ENCODE assay signal across 26 cellular contexts in the genomic region with DNA sequence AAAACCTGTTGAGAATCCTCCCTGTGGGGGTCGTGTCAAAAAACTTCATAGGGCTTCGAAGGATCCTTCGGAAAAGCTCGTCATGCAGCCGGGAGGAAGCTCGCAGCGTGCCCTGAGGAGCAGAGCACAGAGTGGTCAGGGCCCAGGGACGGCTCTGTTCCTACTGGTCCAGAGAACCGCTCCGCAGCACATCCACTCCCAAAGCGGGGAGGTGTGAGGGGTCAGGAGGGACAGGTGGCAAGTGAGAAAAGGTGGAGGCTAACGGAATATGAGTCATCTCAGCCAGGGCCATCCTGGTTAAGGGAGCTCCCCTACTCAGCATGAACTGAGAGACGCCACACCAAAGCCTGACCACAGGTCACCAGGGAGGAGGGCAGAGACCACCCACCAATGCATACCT.
DNase-seq lines count a peak whose midpoint lies in the region; ATAC-seq, FAIRE-seq and TF ChIP-seq lines count a peak whose summit lies in the region.
"Had no signal": no experiment of that assay in that cellular context is flagged by ENCODE, and none has a peak within 500 bp of the region (broad histone marks: within the 10 kb centered on the region; RNA-seq: fewer than 3 reads in every experiment).

No MANE protein-coding gene starts in this region.

- no peak overlapping the region for H3K4me3 ChIP-seq in H1 (ENCODE audit: extremely low read depth in 1 of 4, insufficient read depth in 2 of 4, low read depth in 3 of 4, low read length in 4 of 4)
- no peak overlapping the region for H3K4me3 ChIP-seq in neuronal stem cell (ENCODE audit: low read length in 2 of 2)
- no peak overlapping the region for H3K4me3 ChIP-seq in breast epithelium
- no peak overlapping the region for H3K4me3 ChIP-seq in naive thymus-derived CD4-positive, alpha-beta T cell (ENCODE audit: low read length)
- H3K4me3 ChIP-seq: A549; BLaER1 treated with 17β-estradiol and CSF1 and Interleukin-3, amounts not matched to agents 10 nM and 100 nM; GM12878; GM23248 had no signal

- H3K18ac ChIP-seq in H9 (ENCODE audit: insufficient read length, low read depth, low read length) (no peak overlapping the region), H1 (ENCODE audit: extremely low read depth, low read length) (no peak overlapping the region), neuronal stem cell (ENCODE audit: low read length) (no peak overlapping the region)

- H3K23ac ChIP-seq in H9 (ENCODE audit: insufficient read length, low read depth, low read length): no peak overlapping the region
- no peak overlapping the region for H3K23ac ChIP-seq in H1 (ENCODE audit: insufficient read length)
- H3K23ac ChIP-seq in neuronal stem cell (ENCODE audit: low read depth, low read length, poor library complexity): peak overlapping the region; percentile 20

- POLR2A ChIA-PET in H1 (lab: Charles Lee; ENCODE audit: partially characterized antibody): no interaction called here
- POLR2A ChIA-PET in naive thymus-derived CD4-positive, alpha-beta T cell (lab: Charles Lee): no interaction called here

- H2BK20ac ChIP-seq in H9 (ENCODE audit: low read depth, low read length, poor library complexity, severe bottlenecking): no peak overlapping the region
- H2BK20ac ChIP-seq in H1 (ENCODE audit: low read length): no peak overlapping the region

- CTCF ChIA-PET in H1 (lab: Charles Lee; ENCODE audit: partially characterized antibody): interaction anchor here (1.3 kb wide), 1 partner anchor 66 kb away, joined by 4 read pairs; the partner anchor contains the start of gene ABCC5
- CTCF ChIA-PET in naive thymus-derived CD4-positive, alpha-beta T cell (lab: Charles Lee): no interaction called here

- H3K56ac ChIP-seq in H9 (ENCODE audit: insufficient read length, low read depth, low read length) (no peak overlapping the region), H1 (replicated peaks; ENCODE audit: insufficient read length, low read depth, low read length) (no peak overlapping the region)

- H3K4me2 ChIP-seq in H9 (ENCODE audit: insufficient read depth, insufficient read length, low read length) (no peak overlapping the region), H1 (ENCODE audit: insufficient read depth in 1 of 2, low read depth in 2 of 2, low read length in 2 of 2) (no peak overlapping the region), neuronal stem cell (ENCODE audit: insufficient read depth, low read length, poor library complexity, severe bottlenecking) (no peak overlapping the region)
- H3K4me2 ChIP-seq: A549; BLaER1 treated with 17β-estradiol and CSF1 and Interleukin-3, amounts not matched to agents 10 nM and 100 nM had no signal

- TF ChIP-seq CTCF in H9 (conservative IDR thresholded peaks at IDR 0.05) (no peak), H1 (IDR thresholded peaks at IDR 0.05; ENCODE audit: control extremely low read depth in 1 of 3, insufficient read depth in 1 of 3, low read depth in 1 of 3, low read length in 3 of 3) (no peak), breast epithelium (IDR thresholded peaks at IDR 0.05) (no peak)

- H2BK15ac ChIP-seq in H9 (ENCODE audit: low read depth, low read length) (no peak overlapping the region), H1 (ENCODE audit: low read length) (no peak overlapping the region), neuronal stem cell (ENCODE audit: low read length) (no peak overlapping the region)

- no peaks in the 10 kb centered on the region; a peak in 1 of 5 replicates for H3K9me3 Mint-ChIP-seq in H9
- H3K9me3 Mint-ChIP-seq in activated T-cell treated with anti-CD3 and anti-CD28 coated beads, Interleukin-2, amount 50 U/mL, for 72 hours: no peaks in the 10 kb centered on the region
- H3K9me3 Mint-ChIP-seq in naive thymus-derived CD4-positive, alpha-beta T cell: no peaks in the 10 kb centered on the region
- H3K9me3 Mint-ChIP-seq: CD4-positive, alpha-beta T cell; CD8-positive, alpha-beta memory T cell had no signal

- H3K9me3 ChIP-seq in H9 (ENCODE audit: control insufficient read depth, low read depth, low read length) (no peaks in the 10 kb centered on the region), H1 (ENCODE audit: insufficient read depth in 2 of 2, low read depth in 1 of 2, low read length in 1 of 2) (no peaks in the 10 kb centered on the region), neuronal stem cell (replicated peaks in 1 of 2; ENCODE audit: control insufficient read depth in 2 of 2, insufficient read depth in 1 of 2, low read depth in 1 of 2, low read length in 2 of 2) (peaks cover 0 to 2% of the 10 kb centered on the region in 2 donors), breast epithelium (no peaks in the 10 kb centered on the region)
- H3K9me3 ChIP-seq in naive thymus-derived CD4-positive, alpha-beta T cell (ENCODE audit: control insufficient read depth in 2 of 3, low read length in 3 of 3): no peaks in the 10 kb centered on the region
- H3K9me3 ChIP-seq: A549; BE2C; BLaER1 treated with 17β-estradiol and CSF1 and Interleukin-3, amounts not matched to agents 10 nM and 100 nM had no signal

- H3K14ac ChIP-seq in H9 (ENCODE audit: insufficient read depth, low read length) (no peak overlapping the region), H1 (ENCODE audit: insufficient read length) (no peak overlapping the region), neuronal stem cell (ENCODE audit: low read length) (no peak overlapping the region)

- peak overlapping the region in 2 of 3 experiments; percentile 80 to 86; a peak in 3 of 7 replicates for H3K27ac Mint-ChIP-seq in H9
- H3K27ac Mint-ChIP-seq in activated T-cell treated with anti-CD3 and anti-CD28 coated beads, Interleukin-2, amount 50 U/mL, for 72 hours: no peak overlapping the region
- no peak overlapping the region for H3K27ac Mint-ChIP-seq in naive thymus-derived CD4-positive, alpha-beta T cell
- H3K27ac Mint-ChIP-seq: CD4-positive, alpha-beta T cell had no signal

- H3K36me3 Mint-ChIP-seq in H9 (ENCODE audit: insufficient read depth in 1 of 3, low read depth in 3 of 3): peaks cover 25 to 44% (median 43%) of the 10 kb centered on the region in 3 experiments
- no peaks in the 10 kb centered on the region for H3K36me3 Mint-ChIP-seq in activated T-cell treated with anti-CD3 and anti-CD28 coated beads, Interleukin-2, amount 50 U/mL, for 72 hours (ENCODE audit: insufficient read depth in 2 of 2)
- peaks cover 7 to 67% (median 30%) of the 10 kb centered on the region in 5 donors for H3K36me3 Mint-ChIP-seq in naive thymus-derived CD4-positive, alpha-beta T cell

- H3K36me3 ChIP-seq in H1 (ENCODE audit: control insufficient read depth in 2 of 4, insufficient read depth in 4 of 4, low read length in 3 of 4) (peaks cover 0 to 26% (median 10%) of the 10 kb centered on the region in 4 experiments; a peak in 5 of 8 replicates), neuronal stem cell (replicated peaks in 1 of 2; ENCODE audit: control insufficient read depth in 2 of 2, insufficient read depth in 2 of 2, low read length in 2 of 2) (peaks cover 28 to 57% of the 10 kb centered on the region in 2 donors), breast epithelium (no peaks in the 10 kb centered on the region)
- peaks cover 0 to 29% (median 0%) of the 10 kb centered on the region in 3 experiments for H3K36me3 ChIP-seq in naive thymus-derived CD4-positive, alpha-beta T cell (ENCODE audit: control insufficient read depth in 2 of 3, insufficient read depth in 3 of 3, low read length in 3 of 3)

- intact Hi-C loops in breast epithelium (cut with DNase I; ENCODE audit: low total_unique reads): no loop called here
- intact Hi-C loops in naive thymus-derived CD4-positive, alpha-beta T cell (cut with micrococcal nuclease): no loop called here

- no peak overlapping the region for H4K5ac ChIP-seq in H9 (ENCODE audit: insufficient read length, low read depth, low read length)
- H4K5ac ChIP-seq in H1 (ENCODE audit: insufficient read length, low read depth, low read length): no peak overlapping the region

- H3K79me2 ChIP-seq in H9 (ENCODE audit: insufficient read depth, low read length): no peaks in the 10 kb centered on the region
- no peaks in the 10 kb centered on the region for H3K79me2 ChIP-seq in H1 (ENCODE audit: control insufficient read depth in 1 of 2, insufficient read depth in 2 of 2, low read length in 2 of 2)

- no peak for ATAC-seq in activated T-cell treated with anti-CD3 and anti-CD28 coated beads, Interleukin-2, amount 50 U/mL, for 72 hours (replicated peaks in 1 of 2)
- no peak for ATAC-seq in naive thymus-derived CD4-positive, alpha-beta T cell
- ATAC-seq: A549, GM12878 had no signal

- WGBS in H9 (ENCODE audit: extremely low coverage, insufficient read length, low lambda C conversion rate): no CpG with 5 or more reads among the region's 13 CpGs
- WGBS in H1 (ENCODE audit: extremely low coverage in 1 of 2, insufficient coverage in 1 of 2, insufficient read length in 1 of 2, insufficient replicate concordance in 2 of 2, low coverage in 1 of 2, low lambda C conversion rate in 2 of 2, missing lambda C conversion rate in 1 of 2), 2 experiments: 88% methylated on average over 13 of the region's 13 CpGs; no CpG with 5 or more reads in 1 of the 2 experiments
- WGBS in neuronal stem cell (ENCODE audit: extremely low coverage in 2 of 2, insufficient read length in 2 of 2, insufficient replicate concordance in 1 of 2), 2 donors: no CpG with 5 or more reads among the region's 13 CpGs

- H4K91ac ChIP-seq in H9 (ENCODE audit: insufficient read length, low read depth, low read length) (no peak overlapping the region), H1 (replicated peaks; ENCODE audit: insufficient read length, low read length) (no peak overlapping the region), neuronal stem cell (ENCODE audit: low read depth, low read length, poor library complexity) (no peak overlapping the region)

- no peak overlapping the region for H2AFZ ChIP-seq in H9 (ENCODE audit: low read length)
- H2AFZ ChIP-seq in H1 (ENCODE audit: low read length): no peak overlapping the region
- H2AFZ ChIP-seq in neuronal stem cell (ENCODE audit: low read length): no peak overlapping the region
- H2AFZ ChIP-seq: GM23248 had no signal

- H3K27me3 ChIP-seq in H9 (ENCODE audit: insufficient read depth, low read length) (no peaks in the 10 kb centered on the region), H1 (replicated peaks in 1 of 4; ENCODE audit: control insufficient read depth in 3 of 4, extremely low read depth in 1 of 4, insufficient read depth in 3 of 4, low read length in 3 of 4) (no peaks in the 10 kb centered on the region), neuronal stem cell (ENCODE audit: control insufficient read depth in 3 of 3, insufficient read depth in 3 of 3, low read depth in 1 of 3, low read length in 3 of 3) (no peaks in the 10 kb centered on the region), breast epithelium (no peaks in the 10 kb centered on the region)
- no peaks in the 10 kb centered on the region for H3K27me3 ChIP-seq in naive thymus-derived CD4-positive, alpha-beta T cell (ENCODE audit: control insufficient read depth in 2 of 2, insufficient read depth in 2 of 2, low read length in 2 of 2)
- H3K27me3 ChIP-seq: BE2C; BLaER1 treated with 17β-estradiol and CSF1 and Interleukin-3, amounts not matched to agents 10 nM and 100 nM had no signal

- no peak overlapping the region for H3K4ac ChIP-seq in H9 (ENCODE audit: low read depth, low read length)
- no peak overlapping the region for H3K4ac ChIP-seq in H1 (replicated peaks; ENCODE audit: insufficient read length, low read depth, low read length)
- no peak overlapping the region for H3K4ac ChIP-seq in neuronal stem cell (ENCODE audit: low read length)

- H3K27ac ChIP-seq in H9 (ENCODE audit: insufficient read length, low read depth, low read length) (no peak overlapping the region), H1 (ENCODE audit: low read depth, low read length) (no peak overlapping the region), neuronal stem cell (replicated peaks; ENCODE audit: low read length) (no peak overlapping the region), breast epithelium (no peak overlapping the region)
- H3K27ac ChIP-seq in naive thymus-derived CD4-positive, alpha-beta T cell (ENCODE audit: low read depth, low read length): no peak overlapping the region
- H3K27ac ChIP-seq: A549; BLaER1 treated with 17β-estradiol and CSF1 and Interleukin-3, amounts not matched to agents 10 nM and 100 nM; GM23248 had no signal

- H3K4me1 Mint-ChIP-seq in H9: peaks cover 37 to 38% of the 10 kb centered on the region in 2 experiments
- no peaks in the 10 kb centered on the region for H3K4me1 Mint-ChIP-seq in activated T-cell treated with anti-CD3 and anti-CD28 coated beads, Interleukin-2, amount 50 U/mL, for 72 hours (ENCODE audit: low read depth)
- H3K4me1 Mint-ChIP-seq in naive thymus-derived CD4-positive, alpha-beta T cell: no peaks in the 10 kb centered on the region
- H3K4me1 Mint-ChIP-seq: CD14-positive monocyte; CD8-positive, alpha-beta memory T cell had no signal

- no peak overlapping the region for H3T11ph ChIP-seq in H9 (ENCODE audit: low read length)

- no peak for TF ChIP-seq EP300 in H1 (IDR thresholded peaks at IDR 0.05; ENCODE audit: borderline replicate concordance in 1 of 2, low read depth in 2 of 2, low read length in 2 of 2)

- H2AK5ac ChIP-seq in H9 (ENCODE audit: insufficient read length, low read length): no peak overlapping the region
- H2AK5ac ChIP-seq in H1 (ENCODE audit: low read depth, low read length): no peak overlapping the region
- no peak overlapping the region for H2AK5ac ChIP-seq in neuronal stem cell (ENCODE audit: low read depth, low read length)

- no peak for TF ChIP-seq POLR2A in H1 (IDR thresholded peaks at IDR 0.05; ENCODE audit: control extremely low read depth in 1 of 2, low read depth in 2 of 2, low read length in 2 of 2)
- TF ChIP-seq POLR2A in breast epithelium (IDR thresholded peaks at IDR 0.05): no peak

- H3K9ac ChIP-seq in H9 (ENCODE audit: extremely low read depth, insufficient read length, low read length) (no peak overlapping the region), H1 (replicated peaks in 1 of 4; ENCODE audit: extremely low read depth in 1 of 4, low read depth in 3 of 4, low read length in 3 of 4) (no peak overlapping the region), neuronal stem cell (ENCODE audit: low read depth, low read length, poor library complexity) (no peak overlapping the region)
- H3K9ac ChIP-seq: BLaER1 treated with 17β-estradiol and CSF1 and Interleukin-3, amounts not matched to agents 10 nM and 100 nM; GM23248 had no signal

- H3K23me2 ChIP-seq in H9 (ENCODE audit: insufficient read length, low read depth, low read length, poor library complexity, severe bottlenecking) (no peaks in the 10 kb centered on the region), H1 (ENCODE audit: low read depth, low read length) (no peaks in the 10 kb centered on the region)

- no peaks in the 10 kb centered on the region; the same call in 1 of the 2 replicates for H3K4me1 ChIP-seq in H9 (ENCODE audit: insufficient read depth, low read length)
- H3K4me1 ChIP-seq in H1 (replicated peaks in 1 of 4; ENCODE audit: control insufficient read depth in 3 of 4, insufficient read depth in 4 of 4, low read length in 3 of 4): peaks cover 0 to 14% (median 8%) of the 10 kb centered on the region in 4 experiments; a peak in 4 of 7 replicates
- H3K4me1 ChIP-seq in neuronal stem cell (ENCODE audit: control insufficient read depth in 2 of 2, insufficient read depth in 1 of 2, low read depth in 1 of 2, low read length in 2 of 2): no peaks in the 10 kb centered on the region
- H3K4me1 ChIP-seq in breast epithelium: no peaks in the 10 kb centered on the region
- no peaks in the 10 kb centered on the region for H3K4me1 ChIP-seq in naive thymus-derived CD4-positive, alpha-beta T cell (ENCODE audit: control insufficient read depth in 2 of 2, insufficient read depth in 2 of 2, low read length in 2 of 2)
- H3K4me1 ChIP-seq: A549, BE2C had no signal

- no peaks in the 10 kb centered on the region; the same call in none of the 2 replicates for H3K27me3 Mint-ChIP-seq in H9 (ENCODE audit: low read depth)
- H3K27me3 Mint-ChIP-seq in activated T-cell treated with anti-CD3 and anti-CD28 coated beads, Interleukin-2, amount 50 U/mL, for 72 hours (ENCODE audit: low read depth): no peaks in the 10 kb centered on the region
- H3K27me3 Mint-ChIP-seq in naive thymus-derived CD4-positive, alpha-beta T cell: no peaks in the 10 kb centered on the region
- H3K27me3 Mint-ChIP-seq: CD4-positive, alpha-beta T cell; CD8-positive, alpha-beta memory T cell had no signal

- H3K79me1 ChIP-seq in H9 (ENCODE audit: insufficient read depth, low read depth, low read length, poor library complexity, severe bottlenecking) (no peaks in the 10 kb centered on the region), H1 (ENCODE audit: low read depth, low read length) (no peaks in the 10 kb centered on the region), neuronal stem cell (ENCODE audit: low read depth, low read length) (no peaks in the 10 kb centered on the region)

- DNase-seq in H9 (no peak), H1 (ENCODE audit: low read depth in 1 of 2, low spot score in 2 of 2) (no peak), neuronal stem cell (ENCODE audit: low spot score) (no peak), breast epithelium (ENCODE audit: low spot score in 2 of 2) (no peak), mesenteric fat pad (ENCODE audit: low spot score) (no peak)
- DNase-seq in activated T-cell treated with anti-CD3 and anti-CD28 coated beads, Interleukin-2, amount 50 U/mL, for 72 hours: no peak
- DNase-seq in naive thymus-derived CD4-positive, alpha-beta T cell: no peak
- DNase-seq: 8988T; ACHN; AML-193; BE2C; CD4-positive, alpha-beta T cell; CD8-positive, alpha-beta memory T cell; DMS 273 treated with DMSO at 0.1 percent for 48 hours; DMS79; EL; GDM1; GM23248; HCEC 1CT had no signal

- H4K8ac ChIP-seq in H9 (replicated peaks; ENCODE audit: insufficient read length, low read depth, low read length) (no peak overlapping the region), H1 (ENCODE audit: extremely low read depth, insufficient read depth, low read length) (no peak overlapping the region), neuronal stem cell (ENCODE audit: low read depth, low read length) (no peak overlapping the region)

- no peak overlapping the region for H2BK120ac ChIP-seq in H9 (ENCODE audit: low read depth, low read length, poor library complexity, severe bottlenecking)
- no peak overlapping the region for H2BK120ac ChIP-seq in H1 (replicated peaks; ENCODE audit: low read depth, low read length)
- H2BK120ac ChIP-seq in neuronal stem cell (ENCODE audit: low read depth, low read length): no peak overlapping the region

- no peak overlapping the region for H3K4me3 Mint-ChIP-seq in H9
- H3K4me3 Mint-ChIP-seq in activated T-cell treated with anti-CD3 and anti-CD28 coated beads, Interleukin-2, amount 50 U/mL, for 72 hours: no peak overlapping the region
- no peak overlapping the region for H3K4me3 Mint-ChIP-seq in naive thymus-derived CD4-positive, alpha-beta T cell
- H3K4me3 Mint-ChIP-seq: CD14-positive monocyte; CD4-positive, alpha-beta T cell; CD8-positive, alpha-beta memory T cell had no signal

- H2BK12ac ChIP-seq in H9 (ENCODE audit: insufficient read length, low read depth, low read length) (no peak overlapping the region), H1 (ENCODE audit: low read depth, low read length) (no peak overlapping the region), neuronal stem cell (ENCODE audit: low read length) (no peak overlapping the region)

- no peaks in the 10 kb centered on the region for H4K20me1 ChIP-seq in H9 (ENCODE audit: control insufficient read depth, insufficient read depth, insufficient read length)
- H4K20me1 ChIP-seq in H1 (replicated peaks in 1 of 2; ENCODE audit: control insufficient read depth in 1 of 2, insufficient read depth in 2 of 2, low read length in 2 of 2): peaks cover 0 to 2% of the 10 kb centered on the region in 2 experiments

- H2BK5ac ChIP-seq in H9 (ENCODE audit: insufficient read length, low read length): no peak overlapping the region
- 0 out of 2 replicates have a peak overlapping the region, but pooled peaks have one; percentile 16 for H2BK5ac ChIP-seq in H1 (ENCODE audit: low read depth, low read length)
- no peak overlapping the region for H2BK5ac ChIP-seq in neuronal stem cell (ENCODE audit: low read length)

- TF ChIP-seq RAD21 in H1 (IDR thresholded peaks at IDR 0.05 in 1 of 2, conservative IDR thresholded peaks at IDR 0.05 in 1 of 2; ENCODE audit: low read depth in 2 of 2, low read length in 2 of 2): no peak

- FAIRE-seq in H1 (lab: Jason Lieb, UNC): no peak
- FAIRE-seq: A549, D721Med, GM12878, GM19239, H54 had no signal

Comparison
In these comparisons a context has a peak if more than half of its experiments do, and no peak if none do; other contexts are left out.
1. H3K27ac Mint-ChIP-seq: peak in H9 (2 of 3); none in activated T-cell treated with anti-CD3 and anti-CD28 coated beads, Interleukin-2, amount 50 U/mL, for 72 hours (single experiment) and naive thymus-derived CD4-positive, alpha-beta T cell (0 of 9).